In genomic region chr2:177767768-177768167, GRCh38 we compare ENCODE assay signal across 1 cellular context.
TF ChIP-seq lines count a peak whose summit lies in the region.

No MANE protein-coding gene starts in this region.

TF ChIP-seq in HepG2, 621 proteins besides CTCF, POLR2A, EP300 and RAD21 (continued from another document):
- TF ChIP-seq TRAFD1 (CRISPR knock-in tag; IDR thresholded peaks at IDR 0.05; ENCODE audit: borderline replicate concordance): no peak
- TF ChIP-seq CHD4 (IDR thresholded peaks at IDR 0.05; ENCODE audit: borderline replicate concordance, low read length): no peak
- TF ChIP-seq RELA (CRISPR knock-in tag; IDR thresholded peaks at IDR 0.05): no peak
- TF ChIP-seq BCLAF1 (IDR thresholded peaks at IDR 0.05): no peak
